ENCODE assay signal across 8 cellular contexts in the genomic region with DNA sequence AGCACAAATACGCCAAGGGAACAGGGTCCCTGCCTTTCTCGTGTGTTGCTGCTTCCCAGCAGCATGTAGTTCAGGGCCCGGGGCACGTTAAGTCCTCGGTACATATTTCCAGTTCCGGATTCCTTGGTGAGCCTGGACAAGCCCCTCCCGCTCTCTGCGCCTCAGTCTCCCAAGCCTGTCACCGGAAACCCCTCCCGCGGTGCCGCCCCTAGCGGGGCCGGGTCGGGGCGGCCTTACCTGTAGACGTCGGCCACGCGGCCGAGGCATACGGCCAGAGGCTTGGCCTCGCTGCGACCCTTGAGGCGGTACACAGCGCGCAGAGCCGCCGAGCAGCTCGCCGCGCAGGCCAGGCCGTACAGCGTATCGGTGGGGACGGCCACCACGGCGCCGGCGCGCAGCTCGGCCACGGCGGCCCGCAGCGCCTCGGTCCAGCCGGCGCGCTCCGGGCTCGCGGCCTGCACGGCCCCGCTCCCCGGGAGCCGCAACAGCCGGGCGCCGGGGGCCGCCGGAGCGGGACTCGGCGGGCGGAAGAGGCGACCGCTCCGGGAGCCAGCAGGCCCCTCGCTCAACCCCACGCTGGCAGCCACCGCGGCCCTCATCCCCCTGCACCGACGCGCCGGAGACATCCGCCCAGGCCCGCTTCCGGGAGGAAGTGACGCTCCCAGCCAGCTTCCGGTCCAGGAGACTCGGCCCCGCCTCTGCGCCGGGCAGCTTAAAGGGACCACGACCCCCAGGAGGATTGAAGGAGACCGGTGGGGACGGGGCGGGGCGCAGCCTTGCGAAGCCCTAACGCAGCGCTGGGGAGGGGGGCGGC.
DNase-seq lines count a peak whose midpoint lies in the region; ATAC-seq and TF ChIP-seq lines count a peak whose summit lies in the region.

A gene (plus strand): TSS at position 236 of the 814 bp plus-strand sequence. CDS start 615 bp downstream, outside the sequence.
A gene with protein sequence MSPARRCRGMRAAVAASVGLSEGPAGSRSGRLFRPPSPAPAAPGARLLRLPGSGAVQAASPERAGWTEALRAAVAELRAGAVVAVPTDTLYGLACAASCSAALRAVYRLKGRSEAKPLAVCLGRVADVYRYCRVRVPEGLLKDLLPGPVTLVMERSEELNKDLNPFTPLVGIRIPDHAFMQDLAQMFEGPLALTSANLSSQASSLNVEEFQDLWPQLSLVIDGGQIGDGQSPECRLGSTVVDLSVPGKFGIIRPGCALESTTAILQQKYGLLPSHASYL (minus strand): TSS at position 654 of the 814 bp plus-strand sequence. CDS start 28 bp downstream, at position 626.

- ATAC-seq in HG03432 (IDR thresholded peaks at IDR 0.05; ENCODE audit: unreplicated experiment), result peak; percentile 88

- peak within 1 kb of the TSS; percentile 90 for H3K27ac ChIP-seq in cingulate gyrus (ENCODE audit: low read depth, low read length)

- peak; percentile 84 for TF ChIP-seq POLR2A in GM19193 (IDR thresholded peaks at IDR 0.05; ENCODE audit: extremely low read depth, insufficient read depth, insufficient read length)

- DNase-seq in AG20443 (ENCODE audit: low spot score), result peak; percentile 98
- DNase-seq in NCI-H524 (lab: John Stamatoyannopoulos, UW), result peak; percentile 82 to 89
- DNase-seq in activated CD4-positive, alpha-beta T cell treated with anti-CD3 and anti-CD28 coated beads for 48 hours, result peak; percentile 96
- DNase-seq in kidney tubule cell (ENCODE audit: low spot score), result peak; percentile 94
- peak; percentile 72 to 86 for DNase-seq in stimulated activated CD4-positive, alpha-beta T cell treated with anti-CD3 and anti-CD28 coated beads, Interleukin-1b, Interleukin-23, amount 100 ng/mL, for 1 hour (ENCODE audit: low read depth in 2 of 2)

Comparison
In these comparisons a context has a peak if more than half of its experiments do, and no peak if none do; other contexts are left out.
1. Peak in every context shown above with its lines: DNase-seq, ATAC-seq and H3K27ac ChIP-seq.